Comparison of ENCODE assay signal across 13 cellular contexts in genomic region chr2:222884114-222884764, GRCh38. TPM values are rescaled to one million over a fixed set of nuclear protein-coding genes. Genes with fewer than 3 reads are reported as not detected.
DNase-seq lines count a peak whose midpoint lies in the region; ATAC-seq and FAIRE-seq lines count a peak whose summit lies in the region.
"Had no signal": no experiment of that assay in that cellular context is flagged by ENCODE, and none has a peak within 500 bp of the region (broad histone marks: within the 10 kb centered on the region; RNA-seq: fewer than 3 reads in every experiment).

No MANE protein-coding gene starts in this region.

- ATAC-seq in T-cell (replicated peaks in 1 of 4) = no peak
- no peak for ATAC-seq in HG03521 (IDR thresholded peaks at IDR 0.05; ENCODE audit: unreplicated experiment)

- H3K4me1 ChIP-seq in mesenchymal stem cell (ENCODE audit: control insufficient read depth, insufficient read depth, low read depth, low read length) (peaks cover 2% of the 10 kb centered on the region), stomach smooth muscle (ENCODE audit: control insufficient read depth, insufficient read depth, low read length) (peaks cover 13% of the 10 kb centered on the region)

- no peak overlapping the region for H2BK5ac ChIP-seq in mesenchymal stem cell (ENCODE audit: low read depth, low read length, poor library complexity, severe bottlenecking)

- POLR2A ChIA-PET in T-cell (lab: Charles Lee) = interaction anchor here in 1 of 2 donors (0.5 kb wide), 1 partner anchor 9 kb away, joined by 4 read pairs; no protein-coding TSS in a partner anchor

- CTCF ChIA-PET in T-cell (lab: Charles Lee) = interaction anchor here in 1 of 2 donors (0.6 kb wide), 1 partner anchor 87 kb away, joined by 3 read pairs; no protein-coding TSS in a partner anchor

- peaks cover 14% of the 10 kb centered on the region for H3K79me1 ChIP-seq in mesenchymal stem cell (replicated peaks; ENCODE audit: low read length, poor library complexity, severe bottlenecking)

- H3K9me3 ChIP-seq in mesenchymal stem cell (ENCODE audit: control insufficient read depth, low read length) (no peaks in the 10 kb centered on the region), stomach smooth muscle (ENCODE audit: control insufficient read depth in 2 of 2, low read length in 2 of 2) (no peaks in the 10 kb centered on the region)

- no peak overlapping the region for H2BK120ac ChIP-seq in mesenchymal stem cell (ENCODE audit: low read depth, low read length)

- H3K27me3 ChIP-seq in mesenchymal stem cell (ENCODE audit: control insufficient read depth in 1 of 2, insufficient read depth in 1 of 2, low read length in 2 of 2) = no peaks in the 10 kb centered on the region
- H3K27me3 ChIP-seq in stomach smooth muscle (ENCODE audit: control insufficient read depth in 1 of 2, insufficient read depth in 2 of 2, low read length in 2 of 2) = no peaks in the 10 kb centered on the region

- H3K4me2 ChIP-seq in mesenchymal stem cell (ENCODE audit: low read length, poor library complexity, severe bottlenecking) = no peak overlapping the region

- H3K27me3 Mint-ChIP-seq in T-cell = no peaks in the 10 kb centered on the region
- H3K27me3 Mint-ChIP-seq: CD8-positive, alpha-beta memory T cell had no signal

- no peak overlapping the region for H2BK12ac ChIP-seq in mesenchymal stem cell (ENCODE audit: low read length in 2 of 2)

- no peak overlapping the region for H4K91ac ChIP-seq in mesenchymal stem cell (ENCODE audit: low read length)

- H3K14ac ChIP-seq in mesenchymal stem cell (ENCODE audit: low read length in 2 of 2) = no peak overlapping the region

- peak overlapping the region; percentile 17 for H3K9ac ChIP-seq in mesenchymal stem cell (ENCODE audit: low read length)
- H3K9ac ChIP-seq in stomach smooth muscle (ENCODE audit: low read length in 2 of 2) = no peak overlapping the region

- H2BK15ac ChIP-seq in mesenchymal stem cell (ENCODE audit: low read depth, poor library complexity, severe bottlenecking) = no peak overlapping the region

- H3K4me1 Mint-ChIP-seq in T-cell = peaks cover 41 to 54% (median 47%) of the 10 kb centered on the region in 3 donors

- H3K27ac ChIP-seq in mesenchymal stem cell (ENCODE audit: low read length, poor library complexity, severe bottlenecking) (no peak overlapping the region), stomach smooth muscle (ENCODE audit: low read length) (peak overlapping the region; percentile 42)

- H3K4ac ChIP-seq in mesenchymal stem cell (ENCODE audit: low read depth in 1 of 2, low read length in 2 of 2) = no peak overlapping the region

- H3K36me3 Mint-ChIP-seq in T-cell = peaks cover 12% of the 10 kb centered on the region

- H3K27ac Mint-ChIP-seq in T-cell = no peak overlapping the region
- H3K27ac Mint-ChIP-seq: CD8-positive, alpha-beta memory T cell had no signal

- H3K9me3 Mint-ChIP-seq in T-cell = no peaks in the 10 kb centered on the region
- H3K9me3 Mint-ChIP-seq: CD8-positive, alpha-beta memory T cell had no signal

- H3K23ac ChIP-seq in mesenchymal stem cell (ENCODE audit: low read length in 2 of 2) = no peak overlapping the region

- no peak overlapping the region for H2AK5ac ChIP-seq in mesenchymal stem cell (ENCODE audit: low read length, severe bottlenecking)

- FAIRE-seq in endometrium (lab: Jason Lieb, UNC) = peak; percentile 82

- H3K4me3 ChIP-seq in mesenchymal stem cell (ENCODE audit: insufficient read depth in 1 of 2, low read depth in 1 of 2, low read length in 2 of 2) (no peak overlapping the region), stomach smooth muscle (ENCODE audit: low read length in 2 of 2) (peak overlapping the region in 1 of 2 donors; percentile 40)

- H3K36me3 ChIP-seq in mesenchymal stem cell (ENCODE audit: control insufficient read depth in 1 of 2, insufficient read depth in 2 of 2, low read depth in 1 of 2, low read length in 2 of 2) = peaks cover 0 to 12% of the 10 kb centered on the region in 2 experiments
- H3K36me3 ChIP-seq in stomach smooth muscle (ENCODE audit: control insufficient read depth in 2 of 2, insufficient read depth in 2 of 2, low read length in 2 of 2) = no peaks in the 10 kb centered on the region

- H3K18ac ChIP-seq in mesenchymal stem cell (ENCODE audit: low read depth in 1 of 2, low read length in 2 of 2) = peak overlapping the region in 1 of 2 experiments; percentile 21

- no peak overlapping the region for H4K8ac ChIP-seq in mesenchymal stem cell (ENCODE audit: low read length)

- H3K4me3 Mint-ChIP-seq in T-cell = no peak overlapping the region
- H3K4me3 Mint-ChIP-seq: CD8-positive, alpha-beta memory T cell had no signal

- DNase-seq in NCI-H82 treated with DMSO at 0.1 percent for 48 hours (lab: John Stamatoyannopoulos, UW; ENCODE audit: unreplicated experiment) (peak; percentile 70), mesenchymal stem cell (peak; percentile 49), OCI-M1 (lab: John Stamatoyannopoulos, UW) (no peak), T-cell (no peak)
- DNase-seq in activated CD4-positive, alpha-beta T cell treated with anti-CD3 and anti-CD28 coated beads, Interleukin-2, amount 50 U/mL, for 1 hour = no peak
- DNase-seq: activated T-cell treated with anti-CD3 and anti-CD28 coated beads, Interleukin-2, amount 50 U/mL, for 1 hour; CD8-positive, alpha-beta memory T cell; midbrain; NCI-H2029 treated with DMSO at 0.1 percent for 48 hours; retina had no signal

- H2AFZ ChIP-seq in mesenchymal stem cell (ENCODE audit: low read depth, low read length) = no peak overlapping the region

- 20% methylated on average over 1 of the region's 2 CpGs for WGBS in mesenchymal stem cell

RNA-seq across cellular contexts. Expression of gene ACSL3, which starts 23.4 kb away (rescaled TPM):
- polyA plus RNA-seq in mesenchymal stem cell (2013, experiment 1 of 2) = 148 TPM
- polyA plus RNA-seq in mesenchymal stem cell (2013, experiment 2 of 2) = 157 TPM
- total RNA-seq in T-cell = 10 to 100 TPM; 23.9 to 82.4 (median 26.5) TPM

Comparison
In these comparisons a context has a peak if more than half of its experiments do, and no peak if none do; other contexts are left out.
1. DNase-seq: peak in NCI-H82 treated with DMSO at 0.1 percent for 48 hours (single experiment) and mesenchymal stem cell (single experiment); none in OCI-M1 (single experiment), T-cell (0 of 34) and activated CD4-positive, alpha-beta T cell treated with anti-CD3 and anti-CD28 coated beads, Interleukin-2, amount 50 U/mL, for 1 hour (single experiment).